ENCODE assay signal across 8 cellular contexts in the genomic region with DNA sequence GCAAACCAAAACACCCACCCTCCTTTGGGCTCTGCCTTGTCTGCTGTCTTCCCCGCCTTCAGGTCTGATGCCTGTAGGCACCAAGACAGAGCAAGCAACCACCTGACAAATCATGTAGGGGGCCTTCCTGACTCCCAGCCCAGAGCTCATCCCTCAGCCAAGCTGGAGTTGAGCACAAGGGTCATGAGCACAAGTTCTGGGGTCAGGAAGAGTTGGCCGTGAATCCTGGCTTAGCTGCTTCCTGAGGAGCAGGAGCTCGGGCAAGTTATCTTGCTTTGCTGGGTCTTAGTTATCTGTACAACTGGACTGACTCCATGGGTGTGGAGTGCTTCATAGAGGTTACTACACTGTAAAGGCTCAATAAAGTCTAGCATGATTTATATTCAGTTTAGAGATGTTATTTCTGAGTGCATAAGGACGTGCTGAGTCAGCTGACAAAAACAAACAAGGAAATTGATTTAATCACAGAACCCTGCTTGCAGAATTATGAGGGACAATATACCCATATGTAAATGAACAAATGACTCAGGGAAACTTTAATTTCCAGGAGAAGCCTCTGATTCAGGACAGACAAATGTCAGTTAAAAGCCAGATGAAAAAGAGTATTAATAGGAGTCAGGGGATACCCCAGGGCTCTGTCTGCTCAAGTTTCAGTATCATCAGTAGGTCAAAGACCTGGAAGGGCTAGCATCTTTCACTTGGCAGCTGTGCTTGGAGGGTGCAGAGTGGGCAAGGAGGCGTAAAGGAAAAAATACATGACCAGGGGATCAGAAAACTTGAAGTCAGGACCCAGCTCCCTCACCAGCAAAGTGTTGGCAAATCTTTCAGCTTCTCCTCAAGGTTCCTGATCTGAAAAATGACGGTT. TPM values are rescaled to one million over a fixed set of nuclear protein-coding genes. Genes with fewer than 3 reads are reported as not detected.
DNase-seq lines count a peak whose midpoint lies in the region; ATAC-seq and TF ChIP-seq lines count a peak whose summit lies in the region.

No MANE protein-coding gene starts in this region.

- ATAC-seq in activated CD4-positive, CD25-positive, alpha-beta regulatory T cell treated with anti-CD3 and anti-CD28 coated beads, Interleukin-2, amount 50 U/mL, for 24 hours: peak; percentile 16 to 34
- no peak for ATAC-seq in GM21619 (IDR thresholded peaks at IDR 0.05; ENCODE audit: unreplicated experiment)

- H3K36me3 Mint-ChIP-seq in T-helper 2 cell treated with Interferon-gamma antibody and Interleukin-4, amounts not matched to agents 5 μg/mL and 100 μg/mL, for 36 hours (ENCODE audit: low read depth): peaks cover 33% of the 10 kb centered on the region

- H3K9me3 ChIP-seq in right atrium auricular region: no peaks in the 10 kb centered on the region
- no peaks in the 10 kb centered on the region for H3K9me3 ChIP-seq in thymus (ENCODE audit: control insufficient read depth)

- H3K27me3 ChIP-seq in right atrium auricular region: no peaks in the 10 kb centered on the region
- H3K27me3 ChIP-seq in thymus (ENCODE audit: control insufficient read depth, insufficient read depth): no peaks in the 10 kb centered on the region

- H3K36me3 ChIP-seq in right atrium auricular region (peaks cover 28% of the 10 kb centered on the region), thymus (ENCODE audit: control insufficient read depth, insufficient read depth) (peaks cover 15% of the 10 kb centered on the region)

- 59% methylated on average over 6 of the region's 6 CpGs for WGBS in thymus

- H3K27ac ChIP-seq in right atrium auricular region: peak overlapping the region; percentile 6 to 30
- H3K27ac ChIP-seq in thymus (ENCODE audit: low read depth): peak overlapping the region; percentile 80

- H3K27me3 Mint-ChIP-seq in T-helper 2 cell treated with Interferon-gamma antibody and Interleukin-4, amounts not matched to agents 5 μg/mL and 100 μg/mL, for 36 hours (ENCODE audit: low read depth): no peaks in the 10 kb centered on the region

- peak overlapping the region; percentile 97 for H3K27ac Mint-ChIP-seq in T-helper 2 cell treated with Interferon-gamma antibody and Interleukin-4, amounts not matched to agents 5 μg/mL and 100 μg/mL, for 36 hours

- no peak overlapping the region for H3K4me3 ChIP-seq in right atrium auricular region
- H3K4me3 ChIP-seq in thymus (ENCODE audit: low read length): no peak overlapping the region

- peak overlapping the region; percentile 81 for H3K4me3 Mint-ChIP-seq in T-helper 2 cell treated with Interferon-gamma antibody and Interleukin-4, amounts not matched to agents 5 μg/mL and 100 μg/mL, for 36 hours

- peaks cover 0 to 31% of the 10 kb centered on the region in 2 donors for H3K4me1 ChIP-seq in right atrium auricular region
- H3K4me1 ChIP-seq in thymus (ENCODE audit: control insufficient read depth, insufficient read depth, low read length): peaks cover 44% of the 10 kb centered on the region

- H3K9me3 Mint-ChIP-seq in T-helper 2 cell treated with Interferon-gamma antibody and Interleukin-4, amounts not matched to agents 5 μg/mL and 100 μg/mL, for 36 hours: no peaks in the 10 kb centered on the region

- peaks cover 58% of the 10 kb centered on the region for H3K4me1 Mint-ChIP-seq in T-helper 2 cell treated with Interferon-gamma antibody and Interleukin-4, amounts not matched to agents 5 μg/mL and 100 μg/mL, for 36 hours (ENCODE audit: low read depth)

- DNase-seq in activated CD4-positive, CD25-positive, alpha-beta regulatory T cell treated with anti-CD3 and anti-CD28 coated beads, Interleukin-2, amount 50 U/mL, for 72 hours: no peak
- DNase-seq in T-helper 2 cell treated with Interferon-gamma antibody and Interleukin-4, amounts not matched to agents 5 μg/mL and 100 μg/mL, for 36 hours (ENCODE audit: low spot score): no peak
- DNase-seq in right atrium auricular region (ENCODE audit: low spot score): no peak
- no peak for DNase-seq in NCI-H1417 treated with DMSO at 0.1 percent for 48 hours (lab: John Stamatoyannopoulos, UW)
- DNase-seq in SHP77 treated with DMSO at 0.1 percent for 48 hours (lab: John Stamatoyannopoulos, UW): no peak

- no peak for TF ChIP-seq CTCF in right atrium auricular region (IDR thresholded peaks at IDR 0.05)

RNA-seq across cellular contexts. Expression of gene APOA1, which starts 15.1 kb away (rescaled TPM):
- 1 to 10 TPM; 4.5 to 9.5 TPM for total RNA-seq in right atrium auricular region
- polyA plus RNA-seq in thymus: 12.3 TPM

RNA-seq across cellular contexts. Expression of gene APOC3, which starts 22.8 kb away (rescaled TPM):
- total RNA-seq in right atrium auricular region: not detected
- 9.8 TPM for polyA plus RNA-seq in thymus

RNA-seq across cellular contexts. Expression of gene APOA4, which starts 29.4 kb away (rescaled TPM):
- total RNA-seq in right atrium auricular region: not detected
- polyA plus RNA-seq in thymus: 3.2 TPM
